Comparison of ENCODE assay signal across 14 cellular contexts in genomic region chr15:29612096-29612495, GRCh38.
A peak's percentile ranks its signal among the peaks of the same experiment; 100 is the strongest.
DNase-seq lines count a peak whose midpoint lies in the region; ATAC-seq and TF ChIP-seq lines count a peak whose summit lies in the region.
"Had no signal": no experiment of that assay in that cellular context is flagged by ENCODE, and none has a peak within 500 bp of the region (broad histone marks: within the 10 kb centered on the region; RNA-seq: fewer than 3 reads in every experiment).

No MANE protein-coding gene starts in this region.

- intact Hi-C loops in right lobe of liver (cut with DNase I): no loop called here

- H3K79me2 ChIP-seq in SK-N-SH (ENCODE audit: insufficient read depth): no peaks in the 10 kb centered on the region

- CTCF ChIA-PET in SK-N-SH (lab: Yijun Ruan, JAX): interaction anchor here (0.7 to 3.0 kb wide), 2 partner anchors 14 to 19 kb away, joined by 4 to 12 read pairs; no protein-coding TSS in a partner anchor

- H3K36me3 ChIP-seq in SK-N-SH (replicated peaks in 1 of 2; ENCODE audit: control insufficient read depth in 1 of 2, insufficient read depth in 2 of 2, low read length in 1 of 2): no peaks in the 10 kb centered on the region
- H3K36me3 ChIP-seq in right lobe of liver: no peaks in the 10 kb centered on the region
- H3K36me3 ChIP-seq: sigmoid colon had no signal

- POLR2A ChIA-PET in SK-N-SH (lab: Yijun Ruan, JAX): no interaction called here

- no peak for TF ChIP-seq POLR2A in right lobe of liver (IDR thresholded peaks at IDR 0.05)

- H2AFZ ChIP-seq in SK-N-SH (ENCODE audit: low read depth): peak overlapping the region; percentile 47; the same call in 1 of the 2 replicates

- TF ChIP-seq EP300 in SK-N-SH (IDR thresholded peaks at IDR 0.05; ENCODE audit: borderline replicate concordance in 1 of 2, low read depth in 1 of 2, low read length in 1 of 2): 0 out of 4 replicates have a peak, but pooled peaks of 1 of the 2 experiments have one; percentile 12

- H3K4me3 ChIP-seq in SK-N-SH (ENCODE audit: low read depth in 2 of 2, low read length in 1 of 2): 0 out of 4 replicates have a peak overlapping the region, but pooled peaks of 1 of the 2 experiments have one; percentile 8
- no peak overlapping the region for H3K4me3 ChIP-seq in right lobe of liver
- H3K4me3 ChIP-seq: sigmoid colon had no signal

- DNase-seq in SK-N-SH (no peak), amniotic stem cell (lab: John Stamatoyannopoulos, UW) (peak; percentile 41), iPS DF 19.7 (ENCODE audit: low read depth, low spot score) (peak; percentile 61), right lobe of liver (no peak), UCSD-AML1 (lab: John Stamatoyannopoulos, UW; ENCODE audit: unreplicated experiment) (no peak), amygdala (lab: John Stamatoyannopoulos, UW) (no peak)
- DNase-seq: GF-D8, head of caudate nucleus, NCI-H524 treated with DMSO at 0.1 percent for 48 hours, SIG-M5, sigmoid colon had no signal

- TF ChIP-seq CTCF in SK-N-SH (IDR thresholded peaks at IDR 0.05): no peak
- no peak for TF ChIP-seq CTCF in right lobe of liver (IDR thresholded peaks at IDR 0.05)

- H3K9me2 ChIP-seq in SK-N-SH: no peaks in the 10 kb centered on the region

- H3K9ac ChIP-seq in SK-N-SH: no peak overlapping the region

- H3K4me1 ChIP-seq in SK-N-SH (ENCODE audit: control insufficient read depth in 1 of 2, insufficient read depth in 2 of 2, low read depth in 1 of 2, low read length in 1 of 2): peaks cover 0 to 12% of the 10 kb centered on the region in 2 experiments; a peak in 2 of 4 replicates
- H3K4me1 ChIP-seq in right lobe of liver: no peaks in the 10 kb centered on the region
- H3K4me1 ChIP-seq: sigmoid colon had no signal

- H3K9me3 ChIP-seq in SK-N-SH (no peaks in the 10 kb centered on the region), right lobe of liver (no peaks in the 10 kb centered on the region)
- H3K9me3 ChIP-seq: sigmoid colon had no signal

- H3K27me3 ChIP-seq in SK-N-SH (ENCODE audit: insufficient read depth) (no peaks in the 10 kb centered on the region), right lobe of liver (no peaks in the 10 kb centered on the region)

- no peaks in the 10 kb centered on the region for H4K20me1 ChIP-seq in SK-N-SH (ENCODE audit: insufficient read depth)

- TF ChIP-seq RAD21 in SK-N-SH (IDR thresholded peaks at IDR 0.05; ENCODE audit: low read length): no peak

- no peak; the same call in 2 of the 3 replicates for ATAC-seq in SK-N-SH treated with all-trans-retinoic acid at 6 μM for 48 hours
- no peak for ATAC-seq in GM21360 (IDR thresholded peaks at IDR 0.05; ENCODE audit: unreplicated experiment)
- ATAC-seq in right lobe of liver: no peak

- H3K27ac ChIP-seq in SK-N-SH (ENCODE audit: low read depth in 2 of 2, low read length in 1 of 2) (peak overlapping the region in 1 of 2 experiments; percentile 30; a peak in 2 of 4 replicates), right lobe of liver (no peak overlapping the region)
- H3K27ac ChIP-seq: 22Rv1, sigmoid colon had no signal

- no peaks in the 10 kb centered on the region for H3F3A ChIP-seq in SK-N-SH (replicated peaks; ENCODE audit: insufficient read depth)

- H3K4me2 ChIP-seq in SK-N-SH: peak overlapping the region; percentile 64

- 36% methylated on average over 5 of the region's 6 CpGs for WGBS in SK-N-SH (ENCODE audit: low lambda C conversion rate)
- WGBS in right lobe of liver (ENCODE audit: insufficient coverage, low coverage, low lambda C conversion rate, missing lambda C conversion rate): 33% methylated on average over 6 of the region's 6 CpGs

TF ChIP-seq in SK-N-SH, 30 proteins besides CTCF, POLR2A, EP300 and RAD21:
- no peak for TF ChIP-seq FOSL2 (IDR thresholded peaks at IDR 0.05; ENCODE audit: borderline replicate concordance, low read depth)
- TF ChIP-seq TCF12 (IDR thresholded peaks at IDR 0.05): no peak
- no peak for TF ChIP-seq SIN3A (IDR thresholded peaks at IDR 0.05; ENCODE audit: borderline replicate concordance, low read depth, low read length)
- TF ChIP-seq ELF1 (IDR thresholded peaks at IDR 0.05): no peak
- TF ChIP-seq TAF1 (IDR thresholded peaks at IDR 0.05; ENCODE audit: borderline replicate concordance, low read depth, low read length): no peak
- no peak for TF ChIP-seq NRF1 (IDR thresholded peaks at IDR 0.05; ENCODE audit: low read depth, low read length)
- TF ChIP-seq NFIC (IDR thresholded peaks at IDR 0.05; ENCODE audit: borderline replicate concordance): no peak
- TF ChIP-seq, protein P1, sequence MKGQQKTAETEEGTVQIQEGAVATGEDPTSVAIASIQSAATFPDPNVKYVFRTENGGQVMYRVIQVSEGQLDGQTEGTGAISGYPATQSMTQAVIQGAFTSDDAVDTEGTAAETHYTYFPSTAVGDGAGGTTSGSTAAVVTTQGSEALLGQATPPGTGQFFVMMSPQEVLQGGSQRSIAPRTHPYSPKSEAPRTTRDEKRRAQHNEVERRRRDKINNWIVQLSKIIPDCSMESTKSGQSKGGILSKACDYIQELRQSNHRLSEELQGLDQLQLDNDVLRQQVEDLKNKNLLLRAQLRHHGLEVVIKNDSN (IDR thresholded peaks at IDR 0.05; ENCODE audit: borderline replicate concordance, low read depth): no peak
- no peak for TF ChIP-seq YY1 (IDR thresholded peaks at IDR 0.05; ENCODE audit: low read depth)
- TF ChIP-seq REST (IDR thresholded peaks at IDR 0.05; ENCODE audit: low read depth, low read length): no peak
TF ChIP-seq in SK-N-SH: peak in this region for 0.

TF ChIP-seq in SK-N-SH treated with all-trans-retinoic acid at 6 μM for 48 hours, 23 proteins besides CTCF, POLR2A, EP300 and RAD21:
- TF ChIP-seq TCF4 (CRISPR knock-in tag; IDR thresholded peaks at IDR 0.05; ENCODE audit: borderline replicate concordance): no peak
- TF ChIP-seq CREB5 (CRISPR knock-in tag; IDR thresholded peaks at IDR 0.05; ENCODE audit: low read depth): no peak

Comparison
In these comparisons a context has a peak if more than half of its experiments do, and no peak if none do; other contexts are left out.
1. DNase-seq: peak in amniotic stem cell (single experiment) and iPS DF 19.7 (single experiment); none in SK-N-SH (single experiment), right lobe of liver (0 of 3), UCSD-AML1 (single experiment) and amygdala (0 of 56).